Comparison of ENCODE assay signal across 11 cellular contexts in genomic region chr1:230277201-230277771, GRCh38.
DNase-seq lines count a peak whose midpoint lies in the region; ATAC-seq and TF ChIP-seq lines count a peak whose summit lies in the region.
"Had no signal": no experiment of that assay in that cellular context is flagged by ENCODE, and none has a peak within 500 bp of the region (broad histone marks: within the 10 kb centered on the region; RNA-seq: fewer than 3 reads in every experiment).

No MANE protein-coding gene starts in this region.

- ATAC-seq in SK-N-SH treated with all-trans-retinoic acid at 6 μM for 48 hours: no peak

- H3K27me3 ChIP-seq in endodermal cell (ENCODE audit: control insufficient read depth, insufficient read depth, low read length, poor library complexity, severe bottlenecking) (no peaks in the 10 kb centered on the region), thymus (ENCODE audit: control insufficient read depth, insufficient read depth) (no peaks in the 10 kb centered on the region)
- H3K27me3 ChIP-seq: ascending aorta had no signal

- H3K9ac ChIP-seq in endodermal cell (ENCODE audit: extremely low read depth, low read length, poor library complexity, severe bottlenecking): no peak overlapping the region

- H3K4me1 Mint-ChIP-seq in endodermal cell: peaks cover 8% of the 10 kb centered on the region

- H3K9me3 Mint-ChIP-seq in endodermal cell: no peaks in the 10 kb centered on the region

- 24 to 44% methylated on average over 8 to 12 of the region's 12 CpGs for WGBS in endodermal cell (ENCODE audit: insufficient coverage in 1 of 2, insufficient read length in 1 of 2), 2 experiments
- WGBS in thymus: 7% methylated on average over 12 of the region's 12 CpGs

- peaks cover 8% of the 10 kb centered on the region for H3K4me1 ChIP-seq in endodermal cell (ENCODE audit: control insufficient read depth, insufficient read depth, low read length)
- H3K4me1 ChIP-seq in thymus (ENCODE audit: control insufficient read depth, insufficient read depth, low read length): peaks cover 75% of the 10 kb centered on the region

- H3K4me3 Mint-ChIP-seq in endodermal cell: no peak overlapping the region

- no peaks in the 10 kb centered on the region for H3K27me3 Mint-ChIP-seq in endodermal cell (ENCODE audit: insufficient read depth)

- peak overlapping the region; percentile 28 for H3K27ac Mint-ChIP-seq in endodermal cell

- H3K27ac ChIP-seq in endodermal cell (ENCODE audit: low read depth, low read length) (peak overlapping the region; percentile 85), thymus (ENCODE audit: low read depth) (peak overlapping the region; percentile 52)
- H3K27ac ChIP-seq: ascending aorta had no signal

- H3K4me3 ChIP-seq in endodermal cell (ENCODE audit: low read length) (no peak overlapping the region), thymus (ENCODE audit: low read length) (no peak overlapping the region)
- H3K4me3 ChIP-seq: ascending aorta had no signal

- peak; percentile 50 for TF ChIP-seq CTCF in endodermal cell (conservative IDR thresholded peaks at IDR 0.05)

- H3K36me3 ChIP-seq in endodermal cell (ENCODE audit: control insufficient read depth, insufficient read depth, low read length): peaks cover 20% of the 10 kb centered on the region
- H3K36me3 ChIP-seq in thymus (ENCODE audit: control insufficient read depth, insufficient read depth): peaks cover 27% of the 10 kb centered on the region

- peak; percentile 44 for DNase-seq in activated effector memory CD4-positive, alpha-beta T cell treated with anti-CD3 and anti-CD28 coated beads, Interleukin-2, amount 50 U/mL, for 16 hours
- DNase-seq in activated effector memory CD4-positive, alpha-beta T cell treated with Interleukin-2 at 50 U/mL for 16 hours: no peak
- DNase-seq in NCI-H2107 treated with DMSO at 0.1 percent for 48 hours (lab: John Stamatoyannopoulos, UW; ENCODE audit: unreplicated experiment) (peak; percentile 89), endodermal cell (peak; percentile 89), SHP77 treated with DMSO at 0.1 percent for 48 hours (lab: John Stamatoyannopoulos, UW) (no peak)
- DNase-seq in activated CD4-positive, CD25-positive, alpha-beta regulatory T cell treated with anti-CD3 and anti-CD28 coated beads, Interleukin-2, amount 50 U/mL, for 72 hours: no peak
- DNase-seq: NCI-H1694, T-helper 9 cell had no signal

- H3K9me3 ChIP-seq in endodermal cell (ENCODE audit: control insufficient read depth, low read length) (no peaks in the 10 kb centered on the region), thymus (ENCODE audit: control insufficient read depth) (no peaks in the 10 kb centered on the region)
- H3K9me3 ChIP-seq: ascending aorta had no signal

- peaks cover 17% of the 10 kb centered on the region for H3K36me3 Mint-ChIP-seq in endodermal cell (ENCODE audit: low read depth)

TF ChIP-seq in SK-N-SH treated with all-trans-retinoic acid at 6 μM for 48 hours, 23 proteins besides CTCF, POLR2A, EP300 and RAD21:
- TF ChIP-seq OSR1 (CRISPR knock-in tag; IDR thresholded peaks at IDR 0.05) (no peak), TCF4 (CRISPR knock-in tag; IDR thresholded peaks at IDR 0.05; ENCODE audit: borderline replicate concordance) (no peak)
TF ChIP-seq in SK-N-SH treated with all-trans-retinoic acid at 6 μM for 48 hours: peak in this region for 0.

Comparison
In these comparisons a context has a peak if more than half of its experiments do, and no peak if none do; other contexts are left out.
1. DNase-seq: peak in activated effector memory CD4-positive, alpha-beta T cell treated with anti-CD3 and anti-CD28 coated beads, Interleukin-2, amount 50 U/mL, for 16 hours (single experiment), NCI-H2107 treated with DMSO at 0.1 percent for 48 hours (single experiment) and endodermal cell (single experiment); none in activated effector memory CD4-positive, alpha-beta T cell treated with Interleukin-2 at 50 U/mL for 16 hours (single experiment), activated CD4-positive, CD25-positive, alpha-beta regulatory T cell treated with anti-CD3 and anti-CD28 coated beads, Interleukin-2, amount 50 U/mL, for 72 hours (single experiment) and SHP77 treated with DMSO at 0.1 percent for 48 hours (single experiment).